Comparison of ENCODE assay signal across 8 cellular contexts in the genomic region with DNA sequence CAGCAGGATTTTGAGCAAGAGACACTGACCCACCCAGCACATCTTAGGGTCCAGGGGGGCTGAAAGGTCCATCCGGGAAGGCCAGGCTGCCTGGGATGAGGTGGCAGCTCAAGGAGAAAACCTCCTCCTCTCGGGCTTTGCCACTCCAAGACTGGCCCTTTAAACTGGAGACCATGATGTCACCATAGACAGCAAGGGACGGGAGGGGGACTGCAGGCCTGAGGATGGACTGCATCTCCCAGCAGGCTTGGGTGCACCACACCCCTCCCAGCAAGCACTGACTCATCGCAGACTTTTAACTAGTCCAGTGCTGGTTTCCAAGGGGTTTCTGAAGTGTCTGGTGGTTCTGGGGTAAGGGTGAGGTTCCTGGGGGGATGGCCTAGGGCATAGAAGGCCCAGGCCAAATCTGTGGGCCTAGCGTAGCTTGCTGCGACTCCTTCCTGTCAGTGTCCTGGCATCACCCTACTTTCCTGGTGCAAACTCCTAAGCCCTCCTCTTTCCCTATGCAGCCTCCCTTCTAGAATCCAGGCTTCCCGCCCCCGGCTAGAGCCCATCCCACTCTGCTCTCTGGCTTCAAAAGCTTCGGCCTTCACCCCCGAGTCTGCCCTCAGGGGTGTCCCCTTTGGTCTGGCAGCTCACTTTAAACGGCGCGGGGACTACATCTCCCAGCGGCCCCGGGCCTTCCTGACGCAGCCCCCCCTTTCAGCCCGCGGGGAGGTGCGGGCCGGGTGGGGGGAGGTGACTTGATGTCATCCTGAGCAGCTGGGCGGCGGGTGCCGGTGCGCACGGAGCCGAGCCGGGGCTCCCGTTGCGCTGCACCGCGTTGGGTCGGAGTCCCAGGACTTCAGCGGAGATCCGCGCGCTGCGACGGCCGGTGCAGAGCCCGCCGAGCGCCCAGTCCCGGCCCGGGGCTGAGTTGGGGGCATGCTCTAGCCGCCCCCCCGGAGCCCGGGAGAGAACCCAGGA. TPM values are rescaled to one million over a fixed set of nuclear protein-coding genes. Genes with fewer than 3 reads are reported as not detected.
A peak's percentile ranks its signal among the peaks of the same experiment; 100 is the strongest.
DNase-seq lines count a peak whose midpoint lies in the region; ATAC-seq and TF ChIP-seq lines count a peak whose summit lies in the region.

A gene (plus strand): TSS at position 746 of the 966 bp plus-strand sequence. CDS start 1,046 bp downstream, outside the sequence.

- peak within 1 kb of the TSS; percentile 86 for H3K27ac ChIP-seq in AG04450 (ENCODE audit: low read depth, low read length)
- peak within 1 kb of the TSS; percentile 97 for H3K27ac ChIP-seq in caudate nucleus (ENCODE audit: low read depth, low read length)
- H3K27ac ChIP-seq in smooth muscle cell (ENCODE audit: low read depth) = peak within 1 kb of the TSS; percentile 72

- peaks cover 7% of the 10 kb centered on the region for H3K4me1 ChIP-seq in smooth muscle cell (ENCODE audit: low read depth)

- H3K9me3 ChIP-seq in AG04450 (ENCODE audit: control insufficient read depth, insufficient read depth, low read length) (no peaks in the 10 kb centered on the region), smooth muscle cell (replicated peaks; ENCODE audit: low read depth) (no peaks in the 10 kb centered on the region)

- DNase-seq in AG04450 (ENCODE audit: low read depth, low spot score) (peak; percentile 81), NCI-H345 treated with DMSO at 0.1 percent for 48 hours (lab: John Stamatoyannopoulos, UW; ENCODE audit: unreplicated experiment) (peak; percentile 73), caudate nucleus (lab: John Stamatoyannopoulos, UW) (peak; percentile 82 to 99 (median 92)), immature natural killer cell (peak; percentile 85 to 86 (median 85)), smooth muscle cell (lab: John Stamatoyannopoulos, UW; ENCODE audit: unreplicated experiment) (peak; percentile 73)
- DNase-seq in activated CD4-positive, CD25-positive, alpha-beta regulatory T cell (lab: John Stamatoyannopoulos, UW) = peak; percentile 75 to 85 (median 80)

- peaks cover 14 to 16% of the 10 kb centered on the region in 2 donors for H3K4me1 Mint-ChIP-seq in immature natural killer cell

- H3K4me3 ChIP-seq in AG04450 (ENCODE audit: low read depth, low read length) (peak within 1 kb of the TSS; percentile 84), smooth muscle cell (peak within 1 kb of the TSS; percentile 82)

- H3F3A ChIP-seq in smooth muscle cell (ENCODE audit: low read depth) = no peaks in the 10 kb centered on the region

- ATAC-seq in GM19025 (IDR thresholded peaks at IDR 0.05; ENCODE audit: low read depth, unreplicated experiment) (peak; percentile 85), HG03342 (IDR thresholded peaks at IDR 0.05; ENCODE audit: unreplicated experiment) (peak; percentile 79)

- POLR2A ChIA-PET in AG04450 (lab: Yijun Ruan, JAX) = interaction anchor here (1.0 kb wide), 1 partner anchor 90 kb away, joined by 3 read pairs; a partner anchor contains a TSS

- peak within 1 kb of the TSS; percentile 86 for H3K9ac ChIP-seq in smooth muscle cell (ENCODE audit: low read depth)

- H3K36me3 ChIP-seq in smooth muscle cell (ENCODE audit: low read depth) = no peaks in the 10 kb centered on the region

- H3K36me3 Mint-ChIP-seq in immature natural killer cell = peaks cover 0 to 6% (median 0%) of the 10 kb centered on the region in 3 donors

- under 1% methylated on average over 46 of the region's 47 CpGs for WGBS in smooth muscle cell (ENCODE audit: low lambda C conversion rate)

- peak within 1 kb of the TSS; percentile 98 for H3K4me2 ChIP-seq in smooth muscle cell

- H3K4me3 Mint-ChIP-seq in immature natural killer cell = peak within 1 kb of the TSS; percentile 95 to 97 (median 96)

- no peaks in the 10 kb centered on the region for H3K9me3 Mint-ChIP-seq in immature natural killer cell

- peaks cover 3% of the 10 kb centered on the region for H3K79me2 ChIP-seq in smooth muscle cell (ENCODE audit: low read depth)

- H3K27me3 Mint-ChIP-seq in immature natural killer cell (ENCODE audit: low read depth in 3 of 3) = peaks cover 0 to 3% (median 0%) of the 10 kb centered on the region in 3 donors

- CTCF ChIA-PET in AG04450 (lab: Charles Lee) = interaction anchor here (1.0 to 1.5 kb wide), 3 partner anchors 30 to 80 kb away, joined by 3 to 4 read pairs (median 3); a partner anchor contains a TSS

- H2AFZ ChIP-seq in smooth muscle cell (ENCODE audit: low read depth) = peak within 1 kb of the TSS; percentile 95

- no peaks in the 10 kb centered on the region for H4K20me1 ChIP-seq in smooth muscle cell (ENCODE audit: low read depth)

- peak within 1 kb of the TSS; percentile 95 to 99 (median 98) for H3K27ac Mint-ChIP-seq in immature natural killer cell

- no peaks in the 10 kb centered on the region for H3K27me3 ChIP-seq in AG04450 (ENCODE audit: control insufficient read depth, insufficient read depth, low read length)
- no peaks in the 10 kb centered on the region for H3K27me3 ChIP-seq in smooth muscle cell (ENCODE audit: low read depth)

- TF ChIP-seq CTCF in AG04450 (IDR thresholded peaks at IDR 0.05; ENCODE audit: low read depth, low read length) = no peak
- no peak for TF ChIP-seq CTCF in smooth muscle cell (IDR thresholded peaks at IDR 0.05; ENCODE audit: borderline replicate concordance, insufficient read depth, poor library complexity, severe bottlenecking)

RNA-seq across cellular contexts. Expression of the gene that starts here (rescaled TPM):
- polyA plus RNA-seq in AG04450 (2011; rRNA removed) (11.2 and 16.6 TPM in 2 replicates), immature natural killer cell (10 to 100 TPM in 2 of 3 donors, 1 to 10 TPM in 1; 7.8 to 14.6 (median 14.0) TPM), smooth muscle cell (32.7 and 36.6 TPM in 2 replicates)
- 7.7 and 12.2 TPM in 2 replicates for polyA minus RNA-seq in AG04450 (2011; rRNA and poly(A)+ RNA removed)
- total RNA-seq in smooth muscle cell = 14.9 and 20.7 TPM in 2 replicates

Comparison
In these comparisons a context has a peak if more than half of its experiments do, and no peak if none do; other contexts are left out.
1. Peak in every context shown above with its lines: DNase-seq, ATAC-seq, H3K4me3 ChIP-seq and H3K27ac ChIP-seq.